ENCODE assay signal across 31 cellular contexts in genomic region chr2:120930861-120931260, GRCh38.
DNase-seq lines count a peak whose midpoint lies in the region; ATAC-seq, FAIRE-seq and TF ChIP-seq lines count a peak whose summit lies in the region.
"Had no signal": no experiment of that assay in that cellular context is flagged by ENCODE, and none has a peak within 500 bp of the region (broad histone marks: within the 10 kb centered on the region; RNA-seq: fewer than 3 reads in every experiment).

No MANE protein-coding gene starts in this region.

- H2BK120ac ChIP-seq in neuronal stem cell (ENCODE audit: low read depth, low read length), result no peak overlapping the region

- no peak overlapping the region for H4K91ac ChIP-seq in neuronal stem cell (ENCODE audit: low read depth, low read length, poor library complexity)

- peak overlapping the region; percentile 96 for H3K27ac Mint-ChIP-seq in HFFc6
- H3K27ac Mint-ChIP-seq: CD4-positive, alpha-beta memory T cell had no signal

- no peak overlapping the region for H3K4me3 Mint-ChIP-seq in HFFc6
- H3K4me3 Mint-ChIP-seq: CD4-positive, alpha-beta memory T cell had no signal

- no peaks in the 10 kb centered on the region for H3K9me3 Mint-ChIP-seq in HFFc6

- no peak overlapping the region for H3K14ac ChIP-seq in neuronal stem cell (ENCODE audit: low read length)

- peak overlapping the region; percentile 16 to 97; a peak in 5 of 6 replicates for H3K27ac ChIP-seq in A549
- no peak overlapping the region for H3K27ac ChIP-seq in neuronal stem cell (replicated peaks; ENCODE audit: low read length)
- no peak overlapping the region for H3K27ac ChIP-seq in upper lobe of left lung
- no peak overlapping the region for H3K27ac ChIP-seq in dorsolateral prefrontal cortex
- H3K27ac ChIP-seq: HL-60, SJCRH30 had no signal

- TF ChIP-seq POLR2A in A549 (IDR thresholded peaks at IDR 0.05; ENCODE audit: low read length) (no peak), upper lobe of left lung (IDR thresholded peaks at IDR 0.05) (no peak)

- intact Hi-C loops in dorsolateral prefrontal cortex (cut with DNase I), result no loop called here

- H4K8ac ChIP-seq in neuronal stem cell (ENCODE audit: low read depth, low read length), result no peak overlapping the region

- WGBS in A549 (ENCODE audit: missing lambda C conversion rate), result 95% methylated on average over 1 of the region's 3 CpGs
- WGBS in neuronal stem cell (ENCODE audit: extremely low coverage in 2 of 2, insufficient read length in 2 of 2, insufficient replicate concordance in 1 of 2), 2 donors, result no CpG with 5 or more reads among the region's 3 CpGs
- WGBS in upper lobe of left lung, 2 donors, result 87 to 91% methylated on average over 3 of the region's 3 CpGs

- H3K36me3 Mint-ChIP-seq in HFFc6 (ENCODE audit: low read depth), result peaks cover 56% of the 10 kb centered on the region
- H3K36me3 Mint-ChIP-seq: CD4-positive, alpha-beta memory T cell had no signal

- H3K4ac ChIP-seq in neuronal stem cell (ENCODE audit: low read length), result no peak overlapping the region

- CTCF ChIA-PET in A549 (lab: Yijun Ruan, JAX), result no interaction called here

- H2BK15ac ChIP-seq in neuronal stem cell (ENCODE audit: low read length), result no peak overlapping the region

- no peak overlapping the region for H2AFZ ChIP-seq in neuronal stem cell (ENCODE audit: low read length)

- H3K9me3 ChIP-seq in A549, result 0 out of 3 replicates have a peak, but pooled peaks cover 3% of the 10 kb centered on the region
- H3K9me3 ChIP-seq in neuronal stem cell (replicated peaks in 1 of 2; ENCODE audit: control insufficient read depth in 2 of 2, insufficient read depth in 1 of 2, low read depth in 1 of 2, low read length in 2 of 2), result peaks cover 11 to 21% of the 10 kb centered on the region in 2 donors
- no peaks in the 10 kb centered on the region for H3K9me3 ChIP-seq in upper lobe of left lung

- H3K79me1 ChIP-seq in neuronal stem cell (ENCODE audit: low read depth, low read length), result peaks cover 18% of the 10 kb centered on the region

- H3K4me3 ChIP-seq in A549, result no peak overlapping the region
- H3K4me3 ChIP-seq in bronchial epithelial cell (ENCODE audit: low read depth, low read length), result no peak overlapping the region
- no peak overlapping the region for H3K4me3 ChIP-seq in neuronal stem cell (ENCODE audit: low read length in 2 of 2)
- no peak overlapping the region for H3K4me3 ChIP-seq in upper lobe of left lung
- H3K4me3 ChIP-seq in dorsolateral prefrontal cortex, result no peak overlapping the region
- H3K4me3 ChIP-seq: SJCRH30 had no signal

- H3K18ac ChIP-seq in neuronal stem cell (ENCODE audit: low read length), result peak overlapping the region; percentile 34

- no peak overlapping the region for H2BK12ac ChIP-seq in neuronal stem cell (ENCODE audit: low read length)

- TF ChIP-seq RAD21 in A549 (conservative IDR thresholded peaks at IDR 0.05 in 1 of 2, IDR thresholded peaks at IDR 0.05 in 1 of 2), result no peak

- H3K4me2 ChIP-seq in A549, result no peak overlapping the region
- no peak overlapping the region for H3K4me2 ChIP-seq in neuronal stem cell (ENCODE audit: insufficient read depth, low read length, poor library complexity, severe bottlenecking)

- H3K27me3 ChIP-seq in bronchial epithelial cell (ENCODE audit: control insufficient read depth, insufficient read depth, low read length) (no peaks in the 10 kb centered on the region), neuronal stem cell (ENCODE audit: control insufficient read depth in 3 of 3, insufficient read depth in 3 of 3, low read depth in 1 of 3, low read length in 3 of 3) (no peaks in the 10 kb centered on the region), upper lobe of left lung (no peaks in the 10 kb centered on the region), dorsolateral prefrontal cortex (peaks cover 0 to 4% (median 0%) of the 10 kb centered on the region in 45 donors)
- H3K27me3 ChIP-seq: SJCRH30 had no signal

- TF ChIP-seq CTCF in A549 (IDR thresholded peaks at IDR 0.05), result no peak
- TF ChIP-seq CTCF in HFFc6 (IDR thresholded peaks at IDR 0.05), result no peak
- TF ChIP-seq CTCF in bronchial epithelial cell (IDR thresholded peaks at IDR 0.05; ENCODE audit: insufficient read depth, low read length, severe bottlenecking), result no peak
- TF ChIP-seq CTCF in upper lobe of left lung (IDR thresholded peaks at IDR 0.05), result no peak
- no peak for TF ChIP-seq CTCF in dorsolateral prefrontal cortex (IDR thresholded peaks at IDR 0.05 in 54 of 56, conservative IDR thresholded peaks at IDR 0.05 in 2 of 56; ENCODE audit: low read depth in 1 of 56, partially characterized antibody in 56 of 56)
- no peak for TF ChIP-seq CTCF in GM20000 (IDR thresholded peaks at IDR 0.05; ENCODE audit: extremely low read depth, missing control alignments)

- H3K27me3 Mint-ChIP-seq in HFFc6 (ENCODE audit: insufficient read depth), result peaks cover 17% of the 10 kb centered on the region

- H3K36me3 ChIP-seq in bronchial epithelial cell (ENCODE audit: control insufficient read depth, insufficient read depth, low read length), result no peaks in the 10 kb centered on the region
- peaks cover 20 to 85% of the 10 kb centered on the region in 2 donors for H3K36me3 ChIP-seq in neuronal stem cell (replicated peaks in 1 of 2; ENCODE audit: control insufficient read depth in 2 of 2, insufficient read depth in 2 of 2, low read length in 2 of 2)
- no peaks in the 10 kb centered on the region for H3K36me3 ChIP-seq in upper lobe of left lung

- DNase-seq in A549 (ENCODE audit: low read depth in 1 of 2, low spot score in 1 of 2) (no peak), HFFc6 (peak; percentile 79), bronchial epithelial cell (ENCODE audit: low read depth) (no peak), neuronal stem cell (ENCODE audit: low spot score) (no peak), upper lobe of left lung (no peak), dorsolateral prefrontal cortex (no peak), GM20000 (ENCODE audit: low spot score) (no peak)
- DNase-seq: 8988T; AML-193; C1 segment of cervical spinal cord; Caco-2; CD4-positive, alpha-beta memory T cell; EL; GDM1; HCEC 1CT; KBM-7; MV-4-11; NCI-H1105; NCI-H146; NCI-H2029; NCI-H446; NCI-H524 treated with DMSO at 0.1 percent for 48 hours; NCI-H774; PC-3; SJCRH30 had no signal

- FAIRE-seq in A549 (lab: Jason Lieb, UNC), result no peak
- FAIRE-seq in bronchial epithelial cell (lab: Jason Lieb, UNC), result peak; percentile 60
- FAIRE-seq: GM12891, H1 had no signal

- H3K23ac ChIP-seq in neuronal stem cell (ENCODE audit: low read depth, low read length, poor library complexity), result peak overlapping the region; percentile 13

- H3K4me1 Mint-ChIP-seq in HFFc6 (ENCODE audit: low read depth), result no peaks in the 10 kb centered on the region; the same call in 1 of the 2 replicates
- H3K4me1 Mint-ChIP-seq: CD4-positive, alpha-beta memory T cell had no signal

- peaks cover 47% of the 10 kb centered on the region for H3K4me1 ChIP-seq in A549
- peaks cover 21 to 29% of the 10 kb centered on the region in 2 donors for H3K4me1 ChIP-seq in neuronal stem cell (ENCODE audit: control insufficient read depth in 2 of 2, insufficient read depth in 1 of 2, low read depth in 1 of 2, low read length in 2 of 2)
- peaks cover 0 to 10% (median 4%) of the 10 kb centered on the region in 4 donors for H3K4me1 ChIP-seq in upper lobe of left lung

- no peak overlapping the region for H2AK5ac ChIP-seq in neuronal stem cell (ENCODE audit: low read depth, low read length)

- no peak overlapping the region for H3K9ac ChIP-seq in neuronal stem cell (ENCODE audit: low read depth, low read length, poor library complexity)

- ATAC-seq in A549, result no peak
- no peak for ATAC-seq in upper lobe of left lung (ENCODE audit: low FRiP score in 2 of 2)
- no peak for ATAC-seq in GM19395 (IDR thresholded peaks at IDR 0.05; ENCODE audit: unreplicated experiment)
- ATAC-seq: PC-3, Right ventricle myocardium inferior, SK-N-SH treated with all-trans-retinoic acid at 6 μM for 48 hours had no signal

- no peak for TF ChIP-seq EP300 in A549 (IDR thresholded peaks at IDR 0.05)
- no peak for TF ChIP-seq EP300 in upper lobe of left lung (IDR thresholded peaks at IDR 0.05)

- POLR2A ChIA-PET in A549 (lab: Yijun Ruan, JAX), result interaction anchor here (0.5 kb wide), 1 partner anchor 16 kb away, joined by 3 read pairs; no protein-coding TSS in a partner anchor

- no peak overlapping the region for H2BK5ac ChIP-seq in neuronal stem cell (ENCODE audit: low read length)

TF ChIP-seq in A549, 52 proteins besides CTCF, POLR2A, EP300 and RAD21:
- no peak for TF ChIP-seq HEYL (CRISPR knock-in tag; IDR thresholded peaks at IDR 0.05)
- no peak for TF ChIP-seq FOSB (CRISPR knock-in tag; IDR thresholded peaks at IDR 0.05)

Comparison
In these comparisons a context has a peak if more than half of its experiments do, and no peak if none do; other contexts are left out.
1. H3K27ac ChIP-seq: peak in A549 (2 of 2); none in neuronal stem cell (single experiment), upper lobe of left lung (0 of 4) and dorsolateral prefrontal cortex (0 of 59).